1 cellular context compared by ENCODE assay signal in genomic region chr1:226549937-226550670, GRCh38.
TF ChIP-seq lines count a peak whose summit lies in the region.

No MANE protein-coding gene starts in this region.

TF ChIP-seq in HEK293, 187 proteins besides CTCF, POLR2A, EP300 and RAD21 (continued from another document and continues in another):
- TF ChIP-seq ZNF398 (tag by site-specific recombination; IDR thresholded peaks at IDR 0.05) (peak; percentile 63), ZNF18 (tag by site-specific recombination; IDR thresholded peaks at IDR 0.05) (no peak), ZFP69B (tag by site-specific recombination; IDR thresholded peaks at IDR 0.05) (no peak), ZXDB (tag by site-specific recombination; IDR thresholded peaks at IDR 0.05) (0 out of 2 replicates have a peak, but pooled peaks have one; percentile 12), KLF9 (tag by site-specific recombination; IDR thresholded peaks at IDR 0.05; ENCODE audit: low read depth) (no peak), GFI1B (tag by site-specific recombination; IDR thresholded peaks at IDR 0.05) (no peak), ZBTB48 (tag by site-specific recombination; IDR thresholded peaks at IDR 0.05) (no peak), ZNF626 (tag by site-specific recombination; IDR thresholded peaks at IDR 0.05) (no peak), ZIC2 (tag by site-specific recombination; IDR thresholded peaks at IDR 0.05) (peak; percentile 30), HOXC10 (CRISPR knock-in tag; IDR thresholded peaks at IDR 0.05) (no peak), ZNF341 (tag by site-specific recombination; IDR thresholded peaks at IDR 0.05; ENCODE audit: low read depth) (peak; percentile 85), ZNF654 (tag by site-specific recombination; IDR thresholded peaks at IDR 0.05; ENCODE audit: low read depth) (no peak), GLI2 (tag by site-specific recombination; IDR thresholded peaks at IDR 0.05; ENCODE audit: borderline replicate concordance, low read depth) (no peak), SCRT1 (tag by site-specific recombination; IDR thresholded peaks at IDR 0.05; ENCODE audit: borderline replicate concordance) (no peak), ZNF214 (tag by site-specific recombination; IDR thresholded peaks at IDR 0.05; ENCODE audit: borderline replicate concordance) (no peak), ZSCAN16 (tag by site-specific recombination; IDR thresholded peaks at IDR 0.05) (no peak), ZFP37 (tag by site-specific recombination; IDR thresholded peaks at IDR 0.05) (no peak), ZNF175 (tag by site-specific recombination; IDR thresholded peaks at IDR 0.05) (no peak), ZNF768 (tag by site-specific recombination; IDR thresholded peaks at IDR 0.05) (no peak), ZBTB44 (tag by site-specific recombination; IDR thresholded peaks at IDR 0.05) (peak; percentile 59), ZBTB11 (tag by site-specific recombination; conservative IDR thresholded peaks at IDR 0.05; ENCODE audit: low read depth) (no peak), SP2 (tag by site-specific recombination; IDR thresholded peaks at IDR 0.05) (peak; percentile 66), TRIM28 (IDR thresholded peaks at IDR 0.05; ENCODE audit: borderline replicate concordance, low read length) (no peak), ZNF138 (tag by site-specific recombination; IDR thresholded peaks at IDR 0.05; ENCODE audit: borderline replicate concordance) (no peak), ZNF10 (tag by site-specific recombination; IDR thresholded peaks at IDR 0.05) (peak; percentile 96), REPIN1 (tag by site-specific recombination; IDR thresholded peaks at IDR 0.05; ENCODE audit: low read depth) (no peak), ZNF391 (tag by site-specific recombination; IDR thresholded peaks at IDR 0.05; ENCODE audit: borderline replicate concordance, low read depth) (no peak), ZNF324 (tag by site-specific recombination; IDR thresholded peaks at IDR 0.05) (no peak), ZNF362 (tag by site-specific recombination; IDR thresholded peaks at IDR 0.05) (0 out of 2 replicates have a peak, but pooled peaks have one; percentile 59), ZNF354C (tag by site-specific recombination; IDR thresholded peaks at IDR 0.05; ENCODE audit: borderline replicate concordance, low read depth) (no peak), ZNF404 (tag by site-specific recombination; IDR thresholded peaks at IDR 0.05) (no peak), ZBTB21 (tag by site-specific recombination; IDR thresholded peaks at IDR 0.05) (no peak), ZNF558 (tag by site-specific recombination; IDR thresholded peaks at IDR 0.05) (no peak), ZNF514 (tag by site-specific recombination; IDR thresholded peaks at IDR 0.05) (no peak), ZNF37A (tag by site-specific recombination; IDR thresholded peaks at IDR 0.05) (no peak), ZNF777 (tag by site-specific recombination; IDR thresholded peaks at IDR 0.05; ENCODE audit: borderline replicate concordance) (no peak), SCRT2 (tag by site-specific recombination; IDR thresholded peaks at IDR 0.05) (peak; percentile 63), ZNF560 (tag by site-specific recombination; IDR thresholded peaks at IDR 0.05; ENCODE audit: borderline replicate concordance) (no peak), ZNF121 (tag by site-specific recombination; IDR thresholded peaks at IDR 0.05) (no peak), GLIS2 (tag by site-specific recombination; IDR thresholded peaks at IDR 0.05) (peak; percentile 97), ZEB2 (tag by site-specific recombination; IDR thresholded peaks at IDR 0.05) (no peak), PRDM10 (tag by site-specific recombination; IDR thresholded peaks at IDR 0.05) (peak; percentile 99), SP3 (tag by site-specific recombination; IDR thresholded peaks at IDR 0.05) (peak; percentile 78), ZBTB10 (tag by site-specific recombination; IDR thresholded peaks at IDR 0.05) (0 out of 2 replicates have a peak, but pooled peaks have one; percentile 21), ZNF302 (tag by site-specific recombination; IDR thresholded peaks at IDR 0.05; ENCODE audit: low read depth) (no peak), ZNF580 (tag by site-specific recombination; IDR thresholded peaks at IDR 0.05) (no peak), ZNF501 (tag by site-specific recombination; IDR thresholded peaks at IDR 0.05) (no peak; the same call in 1 of the 2 replicates), ZNF169 (tag by site-specific recombination; IDR thresholded peaks at IDR 0.05) (no peak), RBAK (tag by site-specific recombination; IDR thresholded peaks at IDR 0.05) (no peak), ZNF311 (tag by site-specific recombination; IDR thresholded peaks at IDR 0.05; ENCODE audit: borderline replicate concordance) (no peak), ZNF350 (tag by site-specific recombination; IDR thresholded peaks at IDR 0.05) (no peak), ZNF473 (tag by site-specific recombination; IDR thresholded peaks at IDR 0.05) (no peak), YY1 (tag by site-specific recombination; IDR thresholded peaks at IDR 0.05) (no peak), ZNF624 (tag by site-specific recombination; IDR thresholded peaks at IDR 0.05) (no peak), GLI4 (tag by site-specific recombination; IDR thresholded peaks at IDR 0.05) (no peak), ZNF202 (tag by site-specific recombination; IDR thresholded peaks at IDR 0.05; ENCODE audit: borderline replicate concordance) (no peak), ZNF292 (tag by site-specific recombination; IDR thresholded peaks at IDR 0.05; ENCODE audit: borderline replicate concordance, low read depth) (no peak), ZNF792 (tag by site-specific recombination; IDR thresholded peaks at IDR 0.05) (no peak)
